In the genomic region with DNA sequence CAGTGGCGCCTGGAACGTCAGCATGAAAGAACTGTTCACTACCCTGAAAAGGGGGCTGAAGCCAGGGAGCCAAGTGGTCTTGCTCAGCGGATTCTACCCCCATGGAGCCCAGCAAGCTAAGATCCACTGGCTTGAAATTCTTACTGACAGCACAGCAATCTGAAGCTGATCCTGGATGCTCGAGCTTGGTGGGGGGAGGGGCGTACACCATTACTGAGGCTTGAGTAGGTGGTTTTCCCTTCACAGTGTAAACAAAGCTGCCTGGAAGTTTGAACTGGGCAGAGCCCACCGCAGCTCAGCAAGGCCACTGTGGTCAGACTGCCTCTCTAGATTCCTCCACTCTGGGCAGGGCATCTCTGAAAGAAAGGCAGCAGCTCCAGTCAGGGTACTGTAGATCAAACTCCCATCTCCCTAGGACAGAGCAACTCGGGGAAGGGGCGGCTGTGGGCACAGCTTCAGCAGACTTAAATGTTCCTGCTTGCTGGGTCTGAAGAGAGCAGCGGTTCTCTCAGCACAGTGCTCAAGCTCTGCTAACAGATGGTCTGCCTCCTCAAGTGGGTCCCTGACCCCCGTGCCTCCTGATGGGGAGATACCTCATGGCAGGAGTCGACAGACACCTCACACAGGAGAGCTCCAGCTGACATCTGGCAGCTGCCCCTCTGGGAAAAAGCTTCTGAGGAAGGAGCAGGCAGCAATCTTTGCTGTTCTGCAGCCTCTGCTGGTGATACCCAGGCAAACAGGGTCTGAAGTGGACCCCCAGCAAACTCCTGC, we compare ENCODE assay signal across 8 cellular contexts.
A peak's percentile ranks its signal among the peaks of the same experiment; 100 is the strongest.
DNase-seq lines count a peak whose midpoint lies in the region; ATAC-seq, FAIRE-seq and TF ChIP-seq lines count a peak whose summit lies in the region.
"Not testable (repeated sequence)": the region's sequence is repeated elsewhere in the genome, so short reads cannot be mapped to it uniquely, and the experiment has no call there.

No MANE protein-coding gene starts in this region.

- not testable (repeated sequence) for H3K4me3 Mint-ChIP-seq in H9, WTC11

- not testable (repeated sequence) for H4K5ac ChIP-seq in H9 (ENCODE audit: insufficient read length, low read depth, low read length); H1 (ENCODE audit: insufficient read length, low read depth, low read length)

- not testable (repeated sequence) for H3K9ac ChIP-seq in H9 (ENCODE audit: extremely low read depth, insufficient read length, low read length); H1 (replicated peaks in 1 of 4; ENCODE audit: extremely low read depth in 1 of 4, low read depth in 3 of 4, low read length in 3 of 4); HepG2 (ENCODE audit: insufficient read depth, low read depth, low read length); neuronal stem cell (ENCODE audit: low read depth, low read length, poor library complexity)

- not testable (repeated sequence) for H3K23ac ChIP-seq in H9 (ENCODE audit: insufficient read length, low read depth, low read length); H1 (ENCODE audit: insufficient read length); neuronal stem cell (ENCODE audit: low read depth, low read length, poor library complexity)

- CTCF ChIA-PET in WTC11 (lab: Charles Lee) (interaction anchor here (0.5 kb wide), 1 partner anchor 41 kb away, joined by 3 read pairs; no protein-coding TSS in a partner anchor), H1 (lab: Charles Lee; ENCODE audit: partially characterized antibody) (interaction anchor here (0.6 to 1.8 kb wide), 7 partner anchors 11 to 1393 kb away, joined by 3 to 7 read pairs (median 3); no protein-coding TSS in a partner anchor)
- CTCF ChIA-PET in HepG2 (lab: Yijun Ruan, JAX; ENCODE audit: low intra/inter-chr PET ratio, low total read pairs): not testable (repeated sequence)

- H3K23me2 ChIP-seq in H9 (ENCODE audit: insufficient read length, low read depth, low read length, poor library complexity, severe bottlenecking); H1 (ENCODE audit: low read depth, low read length): not testable (repeated sequence)

- H3K36me3 Mint-ChIP-seq in H9 (ENCODE audit: insufficient read depth in 1 of 3, low read depth in 3 of 3): peaks cover 0 to 18% (median 2%) of the 10 kb centered on the region in 3 experiments; a peak in 3 of 7 replicates
- not testable (repeated sequence) for H3K36me3 Mint-ChIP-seq in WTC11

- H3K27me3 Mint-ChIP-seq in H9 (ENCODE audit: low read depth); WTC11 (ENCODE audit: low read depth): not testable (repeated sequence)

- H3K9me3 Mint-ChIP-seq in H9: not testable (repeated sequence)
- peaks cover 17% of the 10 kb centered on the region for H3K9me3 Mint-ChIP-seq in WTC11

- no CpG with 5 or more reads among the region's 11 CpGs for WGBS in H9 (ENCODE audit: extremely low coverage, insufficient read length, low lambda C conversion rate)
- WGBS in H1 (ENCODE audit: extremely low coverage in 1 of 2, insufficient coverage in 1 of 2, insufficient read length in 1 of 2, insufficient replicate concordance in 2 of 2, low coverage in 1 of 2, low lambda C conversion rate in 2 of 2, missing lambda C conversion rate in 1 of 2), 2 experiments: 84% methylated on average over 11 of the region's 11 CpGs; no CpG with 5 or more reads in 1 of the 2 experiments
- WGBS in HepG2 (ENCODE audit: low lambda C conversion rate): 50% methylated on average over 5 of the region's 11 CpGs
- WGBS in neuronal stem cell (ENCODE audit: extremely low coverage in 2 of 2, insufficient read length in 2 of 2, insufficient replicate concordance in 1 of 2), 2 donors: no CpG with 5 or more reads among the region's 11 CpGs
- 49 to 52% methylated on average over 8 to 11 of the region's 11 CpGs for WGBS in thyroid gland, 2 donors

- not testable (repeated sequence) for H3K4ac ChIP-seq in H9 (ENCODE audit: low read depth, low read length); H1 (replicated peaks; ENCODE audit: insufficient read length, low read depth, low read length); neuronal stem cell (ENCODE audit: low read length)

- ATAC-seq in WTC11 (peak; percentile 59), HepG2 (peak; percentile 67)

- not testable (repeated sequence) for H3K14ac ChIP-seq in H9 (ENCODE audit: insufficient read depth, low read length); H1 (ENCODE audit: insufficient read length); neuronal stem cell (ENCODE audit: low read length)

- not testable (repeated sequence) for H2BK15ac ChIP-seq in H9 (ENCODE audit: low read depth, low read length)
- H2BK15ac ChIP-seq in H1 (ENCODE audit: low read length) (peak overlapping the region; percentile 40; the same call in 1 of the 2 replicates), neuronal stem cell (ENCODE audit: low read length) (peak overlapping the region; percentile 62)

- H3K79me1 ChIP-seq in H9 (ENCODE audit: insufficient read depth, low read depth, low read length, poor library complexity, severe bottlenecking); H1 (ENCODE audit: low read depth, low read length); neuronal stem cell (ENCODE audit: low read depth, low read length): not testable (repeated sequence)

- not testable (repeated sequence) for FAIRE-seq in H1 (lab: Jason Lieb, UNC); HepG2 (lab: Jason Lieb, UNC)

- TF ChIP-seq RAD21 in H1 (IDR thresholded peaks at IDR 0.05 in 1 of 2, conservative IDR thresholded peaks at IDR 0.05 in 1 of 2; ENCODE audit: low read depth in 2 of 2, low read length in 2 of 2); HepG2 (CRISPR knock-in tag; IDR thresholded peaks at IDR 0.05): not testable (repeated sequence)

- peaks cover 46 to 54% of the 10 kb centered on the region in 2 experiments for H3K4me1 Mint-ChIP-seq in H9
- H3K4me1 Mint-ChIP-seq in WTC11: peaks cover 63% of the 10 kb centered on the region

- intact Hi-C loops in HepG2 (cut with micrococcal nuclease; ENCODE audit: unreplicated experiment); thyroid gland (cut with DNase I): not testable (repeated sequence)

- POLR2A ChIA-PET in WTC11 (lab: Charles Lee); H1 (lab: Charles Lee; ENCODE audit: partially characterized antibody); HepG2 (lab: Yijun Ruan, JAX): not testable (repeated sequence)

- H3K36me3 ChIP-seq in H1 (ENCODE audit: control insufficient read depth in 2 of 4, insufficient read depth in 4 of 4, low read length in 3 of 4); HepG2 (replicated peaks in 1 of 2; ENCODE audit: control insufficient read depth in 1 of 2, insufficient read depth in 2 of 2, low read length in 2 of 2); neuronal stem cell (replicated peaks in 1 of 2; ENCODE audit: control insufficient read depth in 2 of 2, insufficient read depth in 2 of 2, low read length in 2 of 2); thyroid gland: not testable (repeated sequence)

- peak; percentile 40 for DNase-seq in H9
- peak; percentile 88 for DNase-seq in NCI-H2171 treated with DMSO at 0.1 percent for 48 hours (lab: John Stamatoyannopoulos, UW)
- peak; percentile 28 for DNase-seq in NCI-H748 (lab: John Stamatoyannopoulos, UW; ENCODE audit: unreplicated experiment)
- peak; percentile 51 for DNase-seq in WTC11 (ENCODE audit: low spot score)
- peak in 1 of 2 experiments; percentile 54 for DNase-seq in H1 (ENCODE audit: low read depth in 1 of 2, low spot score in 2 of 2)
- peak; percentile 46 for DNase-seq in HepG2 (ENCODE audit: low spot score)
- DNase-seq in neuronal stem cell (ENCODE audit: low spot score): not testable (repeated sequence)
- DNase-seq in thyroid gland: peak; percentile 4 to 20

- not testable (repeated sequence) for H3K27me3 ChIP-seq in H9 (ENCODE audit: insufficient read depth, low read length); H1 (replicated peaks in 1 of 4; ENCODE audit: control insufficient read depth in 3 of 4, extremely low read depth in 1 of 4, insufficient read depth in 3 of 4, low read length in 3 of 4); HepG2 (ENCODE audit: control insufficient read depth in 1 of 2, insufficient read depth in 2 of 2, low read length in 2 of 2); neuronal stem cell (ENCODE audit: control insufficient read depth in 3 of 3, insufficient read depth in 3 of 3, low read depth in 1 of 3, low read length in 3 of 3); thyroid gland

- H3K18ac ChIP-seq in H9 (ENCODE audit: insufficient read length, low read depth, low read length): peak overlapping the region; percentile 74
- H3K18ac ChIP-seq in H1 (ENCODE audit: extremely low read depth, low read length): not testable (repeated sequence)
- peak overlapping the region; percentile 31 for H3K18ac ChIP-seq in neuronal stem cell (ENCODE audit: low read length)

- not testable (repeated sequence) for H3K4me2 ChIP-seq in H9 (ENCODE audit: insufficient read depth, insufficient read length, low read length); neuronal stem cell (ENCODE audit: insufficient read depth, low read length, poor library complexity, severe bottlenecking)
- H3K4me2 ChIP-seq in H1 (ENCODE audit: insufficient read depth in 1 of 2, low read depth in 2 of 2, low read length in 2 of 2) (peak overlapping the region; percentile 20 to 33; a peak in 2 of 4 replicates), HepG2 (ENCODE audit: low read depth, low read length) (peak overlapping the region; percentile 51)

- H4K8ac ChIP-seq in H9 (replicated peaks; ENCODE audit: insufficient read length, low read depth, low read length); neuronal stem cell (ENCODE audit: low read depth, low read length): not testable (repeated sequence)
- H4K8ac ChIP-seq in H1 (ENCODE audit: extremely low read depth, insufficient read depth, low read length): 0 out of 2 replicates have a peak overlapping the region, but pooled peaks have one; percentile 57

- not testable (repeated sequence) for H4K20me1 ChIP-seq in H9 (ENCODE audit: control insufficient read depth, insufficient read depth, insufficient read length); H1 (replicated peaks in 1 of 2; ENCODE audit: control insufficient read depth in 1 of 2, insufficient read depth in 2 of 2, low read length in 2 of 2); HepG2 (ENCODE audit: insufficient read depth, low read length)

- not testable (repeated sequence) for H3K4me3 ChIP-seq in H1 (ENCODE audit: extremely low read depth in 1 of 4, insufficient read depth in 2 of 4, low read depth in 3 of 4, low read length in 4 of 4); HepG2 (replicated peaks in 1 of 3; ENCODE audit: insufficient read depth in 1 of 3, low read depth in 2 of 3, low read length in 3 of 3); neuronal stem cell (ENCODE audit: low read length in 2 of 2); thyroid gland (replicated peaks in 1 of 3)

- H2BK12ac ChIP-seq in H9 (ENCODE audit: insufficient read length, low read depth, low read length); neuronal stem cell (ENCODE audit: low read length): not testable (repeated sequence)
- 0 out of 2 replicates have a peak overlapping the region, but pooled peaks have one; percentile 68 for H2BK12ac ChIP-seq in H1 (ENCODE audit: low read depth, low read length)

- not testable (repeated sequence) for H3T11ph ChIP-seq in H9 (ENCODE audit: low read length)

- not testable (repeated sequence) for H2BK20ac ChIP-seq in H9 (ENCODE audit: low read depth, low read length, poor library complexity, severe bottlenecking)
- 0 out of 2 replicates have a peak overlapping the region, but pooled peaks have one; percentile 86 for H2BK20ac ChIP-seq in H1 (ENCODE audit: low read length)

- not testable (repeated sequence) for TF ChIP-seq EP300 in H1 (IDR thresholded peaks at IDR 0.05; ENCODE audit: borderline replicate concordance in 1 of 2, low read depth in 2 of 2, low read length in 2 of 2); HepG2 (IDR thresholded peaks at IDR 0.05; ENCODE audit: low read depth in 2 of 2, low read length in 2 of 2); HepG2 (CRISPR knock-in tag; IDR thresholded peaks at IDR 0.05; ENCODE audit: borderline replicate concordance)

- not testable (repeated sequence) for H3K56ac ChIP-seq in H9 (ENCODE audit: insufficient read length, low read depth, low read length); H1 (replicated peaks; ENCODE audit: insufficient read length, low read depth, low read length)

- H3K27ac ChIP-seq in H9 (ENCODE audit: insufficient read length, low read depth, low read length); H1 (ENCODE audit: low read depth, low read length); HepG2 (ENCODE audit: extremely low read length, insufficient read depth, low read length); neuronal stem cell (replicated peaks; ENCODE audit: low read length); thyroid gland: not testable (repeated sequence)

- not testable (repeated sequence) for H2BK5ac ChIP-seq in H9 (ENCODE audit: insufficient read length, low read length); neuronal stem cell (ENCODE audit: low read length)
- H2BK5ac ChIP-seq in H1 (ENCODE audit: low read depth, low read length): 0 out of 2 replicates have a peak overlapping the region, but pooled peaks have one; percentile 44

- not testable (repeated sequence) for BruUV-seq in HepG2 (replicated peaks; lab: Mats Ljungman, UMichigan)

- not testable (repeated sequence) for TF ChIP-seq POLR2A in H1 (IDR thresholded peaks at IDR 0.05; ENCODE audit: control extremely low read depth in 1 of 2, low read depth in 2 of 2, low read length in 2 of 2); HepG2 (IDR thresholded peaks at IDR 0.05; ENCODE audit: insufficient read depth in 1 of 2, low read depth in 2 of 2, low read length in 2 of 2); thyroid gland (IDR thresholded peaks at IDR 0.05)

- H3K27ac Mint-ChIP-seq in H9, WTC11: not testable (repeated sequence)

- H2AK5ac ChIP-seq in H9 (ENCODE audit: insufficient read length, low read length); H1 (ENCODE audit: low read depth, low read length): not testable (repeated sequence)
- H2AK5ac ChIP-seq in neuronal stem cell (ENCODE audit: low read depth, low read length): peak overlapping the region; percentile 19

- H3K79me2 ChIP-seq in H9 (ENCODE audit: insufficient read depth, low read length); H1 (ENCODE audit: control insufficient read depth in 1 of 2, insufficient read depth in 2 of 2, low read length in 2 of 2); HepG2 (ENCODE audit: insufficient read depth, low read length): not testable (repeated sequence)

- not testable (repeated sequence) for H3K4me1 ChIP-seq in H9 (ENCODE audit: insufficient read depth, low read length); thyroid gland
- H3K4me1 ChIP-seq in H1 (replicated peaks in 1 of 4; ENCODE audit: control insufficient read depth in 3 of 4, insufficient read depth in 4 of 4, low read length in 3 of 4): peaks cover 4 to 15% (median 12%) of the 10 kb centered on the region in 4 experiments
- peaks cover 24% of the 10 kb centered on the region for H3K4me1 ChIP-seq in HepG2 (ENCODE audit: insufficient read depth, low read length)
- H3K4me1 ChIP-seq in neuronal stem cell (ENCODE audit: control insufficient read depth in 2 of 2, insufficient read depth in 1 of 2, low read depth in 1 of 2, low read length in 2 of 2): peaks cover 6 to 12% of the 10 kb centered on the region in 2 donors

- not testable (repeated sequence) for TF ChIP-seq CTCF in H9 (conservative IDR thresholded peaks at IDR 0.05); WTC11 (IDR thresholded peaks at IDR 0.05); H1 (IDR thresholded peaks at IDR 0.05; ENCODE audit: control extremely low read depth in 1 of 3, insufficient read depth in 1 of 3, low read depth in 1 of 3, low read length in 3 of 3); HepG2 (CRISPR knock-in tag; IDR thresholded peaks at IDR 0.05); thyroid gland (IDR thresholded peaks at IDR 0.05)

- not testable (repeated sequence) for H4K91ac ChIP-seq in H9 (ENCODE audit: insufficient read length, low read depth, low read length); H1 (replicated peaks; ENCODE audit: insufficient read length, low read length)
- peak overlapping the region; percentile 24 for H4K91ac ChIP-seq in neuronal stem cell (ENCODE audit: low read depth, low read length, poor library complexity)

- H2BK120ac ChIP-seq in H9 (ENCODE audit: low read depth, low read length, poor library complexity, severe bottlenecking); H1 (replicated peaks; ENCODE audit: low read depth, low read length); neuronal stem cell (ENCODE audit: low read depth, low read length): not testable (repeated sequence)

- in situ Hi-C loops in HepG2 (cut with HindIII; ENCODE audit: extremely low pct_ligation_motif_present, low pct_unique_long_range_greater_than_20kb): not testable (repeated sequence)

- H3K9me3 ChIP-seq in H9 (ENCODE audit: control insufficient read depth, low read depth, low read length); H1 (ENCODE audit: insufficient read depth in 2 of 2, low read depth in 1 of 2, low read length in 1 of 2); HepG2 (ENCODE audit: low read length); neuronal stem cell (replicated peaks in 1 of 2; ENCODE audit: control insufficient read depth in 2 of 2, insufficient read depth in 1 of 2, low read depth in 1 of 2, low read length in 2 of 2); thyroid gland: not testable (repeated sequence)

- not testable (repeated sequence) for H2AFZ ChIP-seq in H9 (ENCODE audit: low read length); H1 (ENCODE audit: low read length); HepG2 (ENCODE audit: low read length)
- peak overlapping the region; percentile 60 for H2AFZ ChIP-seq in neuronal stem cell (ENCODE audit: low read length)
